Comparison of ENCODE assay signal across 19 cellular contexts in the genomic region with DNA sequence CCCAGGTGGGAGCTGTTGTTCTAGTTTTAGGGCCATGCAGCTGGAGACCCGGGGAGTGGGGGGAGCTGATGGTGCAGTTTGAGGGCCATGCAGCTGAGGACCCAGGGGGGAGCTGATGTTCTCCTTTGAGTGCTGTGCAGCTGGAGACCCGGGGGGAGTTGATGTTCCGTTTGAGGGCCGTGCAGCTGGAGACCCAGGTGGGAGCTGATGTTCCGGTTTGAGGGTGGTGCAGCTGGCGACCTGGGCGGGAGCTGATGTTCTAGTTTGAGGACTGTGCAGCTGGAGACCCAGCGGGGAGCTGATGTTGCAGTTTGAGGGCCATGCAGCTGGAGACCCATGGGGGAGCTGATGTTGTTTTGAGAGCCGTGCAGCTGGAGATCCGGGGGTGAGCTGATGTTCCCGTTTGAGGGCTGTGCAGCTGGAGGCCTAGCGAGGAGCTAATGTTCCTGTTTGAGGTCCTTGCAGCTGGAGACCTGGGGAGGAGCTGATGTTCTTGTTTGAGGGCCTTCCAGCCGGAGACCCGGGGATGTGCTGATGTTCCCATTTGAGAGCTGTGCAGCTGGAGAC. TPM values are rescaled to one million over a fixed set of nuclear protein-coding genes. Genes with fewer than 3 reads are reported as not detected.
DNase-seq lines count a peak whose midpoint lies in the region; ATAC-seq and TF ChIP-seq lines count a peak whose summit lies in the region.
"Had no signal": no experiment of that assay in that cellular context is flagged by ENCODE, and none has a peak within 500 bp of the region (broad histone marks: within the 10 kb centered on the region; RNA-seq: fewer than 3 reads in every experiment).

No MANE protein-coding gene starts in this region.

- H3K9me3 Mint-ChIP-seq in MCF 10A (ENCODE audit: unreplicated experiment) (peaks cover 15% of the 10 kb centered on the region), memory B cell (no peaks in the 10 kb centered on the region)

- H3K27me3 Mint-ChIP-seq in MCF 10A (ENCODE audit: insufficient read depth, unreplicated experiment), result no peaks in the 10 kb centered on the region
- no peaks in the 10 kb centered on the region for H3K27me3 Mint-ChIP-seq in T-helper 17 cell
- H3K27me3 Mint-ChIP-seq in memory B cell, result no peaks in the 10 kb centered on the region

- no peaks in the 10 kb centered on the region for H3K9me3 ChIP-seq in breast epithelium
- H3K9me3 ChIP-seq in T-helper 17 cell (ENCODE audit: control insufficient read depth, low read length, poor library complexity, severe bottlenecking), result no peaks in the 10 kb centered on the region
- no peaks in the 10 kb centered on the region for H3K9me3 ChIP-seq in upper lobe of right lung

- ATAC-seq in T-helper 17 cell (no peak), memory B cell (ENCODE audit: low read depth) (peak; percentile 45), upper lobe of right lung (no peak)
- ATAC-seq: GM12878, HepG2 had no signal

- no peaks in the 10 kb centered on the region for H3K4me1 ChIP-seq in breast epithelium
- H3K4me1 ChIP-seq in upper lobe of right lung, result no peaks in the 10 kb centered on the region

- CTCF ChIA-PET in MCF 10A (lab: Yijun Ruan, JAX), result interaction anchor here (0.6 kb wide), 1 partner anchor 17 kb away, joined by 3 read pairs; no protein-coding TSS in a partner anchor

- H3K36me3 ChIP-seq in breast epithelium, result no peaks in the 10 kb centered on the region
- peaks cover 7% of the 10 kb centered on the region for H3K36me3 ChIP-seq in upper lobe of right lung

- H3K4me1 Mint-ChIP-seq in MCF 10A (ENCODE audit: insufficient read depth, unreplicated experiment), result peaks cover 10% of the 10 kb centered on the region
- peaks cover 45% of the 10 kb centered on the region for H3K4me1 Mint-ChIP-seq in T-helper 17 cell
- H3K4me1 Mint-ChIP-seq in memory B cell, result peaks cover 45% of the 10 kb centered on the region

- TF ChIP-seq POLR2A in breast epithelium (IDR thresholded peaks at IDR 0.05), result no peak

- H3K27ac ChIP-seq in breast epithelium (no peak overlapping the region), upper lobe of right lung (no peak overlapping the region)
- H3K27ac ChIP-seq: C4-2B, RWPE1 had no signal

- intact Hi-C loops in MCF 10A (cut with micrococcal nuclease) (no loop called here), breast epithelium (cut with DNase I; ENCODE audit: low total_unique reads) (no loop called here), upper lobe of right lung (cut with DNase I) (no loop called here)

- H3K4me3 Mint-ChIP-seq in MCF 10A (ENCODE audit: unreplicated experiment) (no peak overlapping the region), T-helper 17 cell (no peak overlapping the region), memory B cell (peak overlapping the region; percentile 29)

- no peak for DNase-seq in MCF 10A (ENCODE audit: unreplicated experiment)
- no peak for DNase-seq in breast epithelium (ENCODE audit: low spot score in 2 of 2)
- no peak for DNase-seq in T-helper 17 cell
- no peak for DNase-seq in memory B cell (ENCODE audit: low spot score in 2 of 2)
- DNase-seq in upper lobe of right lung, result peak; percentile 49
- no peak for DNase-seq in T-helper 1 cell
- no peak for DNase-seq in occipital lobe (lab: John Stamatoyannopoulos, UW)
- no peak for DNase-seq in ecto neural progenitor cell (ENCODE audit: low spot score)
- DNase-seq: COR-L47, DMS153, HCEC 1CT, NCI-H1436, NCI-H2107, NCI-H345, NCI-H526 treated with DMSO at 0.1 percent for 48 hours had no signal

- no peaks in the 10 kb centered on the region for H3K27me3 ChIP-seq in breast epithelium
- H3K27me3 ChIP-seq in upper lobe of right lung, result no peaks in the 10 kb centered on the region

- H3K36me3 Mint-ChIP-seq in MCF 10A (ENCODE audit: insufficient read depth, unreplicated experiment) (peaks cover 51% of the 10 kb centered on the region), T-helper 17 cell (ENCODE audit: low read depth) (peaks cover 8% of the 10 kb centered on the region), memory B cell (peaks cover 48% of the 10 kb centered on the region)

- no TSS peak for BruUV-seq in MCF 10A (replicated peaks; lab: Mats Ljungman, UMichigan)

- peak overlapping the region; percentile 46 for H3K27ac Mint-ChIP-seq in MCF 10A (ENCODE audit: low read depth, unreplicated experiment)
- peak overlapping the region; percentile 85 for H3K27ac Mint-ChIP-seq in T-helper 17 cell
- H3K27ac Mint-ChIP-seq in memory B cell, result peak overlapping the region; percentile 52

- H3K4me3 ChIP-seq in breast epithelium, result no peak overlapping the region
- H3K4me3 ChIP-seq in upper lobe of right lung, result no peak overlapping the region
- H3K4me3 ChIP-seq: GM12878 had no signal

- TF ChIP-seq CTCF in MCF 10A (IDR thresholded peaks at IDR 0.05; ENCODE audit: unreplicated experiment), result no peak
- TF ChIP-seq CTCF in breast epithelium (IDR thresholded peaks at IDR 0.05), result no peak
- no peak for TF ChIP-seq CTCF in upper lobe of right lung (IDR thresholded peaks at IDR 0.05)

- POLR2A ChIA-PET in MCF 10A (lab: Yijun Ruan, JAX), result interaction anchor here (1.5 kb wide), 1 partner anchor 15 kb away, joined by 5 read pairs; the partner anchor contains the start of gene PDCD6

RNA-seq across cellular contexts. Expression of gene PDCD6, which starts 14.6 kb away (rescaled TPM):
- 107 and 133 TPM in 2 replicates for total RNA-seq in MCF 10A (2022)
- total RNA-seq in breast epithelium, result 100 to 1,000 TPM in 1 of 3 donors, 10 to 100 TPM in 2; 77.0 to 102 (median 80.3) TPM
- total RNA-seq in T-helper 17 cell, result 10 to 100 TPM; 50.3 to 52.2 TPM
- 69.5 TPM for total RNA-seq in upper lobe of right lung
- total RNA-seq in occipital lobe, result 63.9 TPM

RNA-seq across cellular contexts. Expression of gene AHRR, which starts 35.4 kb away (rescaled TPM):
- total RNA-seq in MCF 10A (2022) (3.2 and 3.3 TPM in 2 replicates), breast epithelium (under 1 TPM in 2 of 3 donors, not detected in 1; 0.88 to 0.98 TPM), T-helper 17 cell (1 to 10 TPM in 1 of 2 donors, under 1 TPM in 1; 0.80 to 4.4 TPM), upper lobe of right lung (11.3 TPM), occipital lobe (1.4 TPM)
